ENCODE assay signal across 15 cellular contexts in genomic region chr2:196314780-196315179, GRCh38.
DNase-seq lines count a peak whose midpoint lies in the region; FAIRE-seq and TF ChIP-seq lines count a peak whose summit lies in the region.
"Had no signal": no experiment of that assay in that cellular context is flagged by ENCODE, and none has a peak within 500 bp of the region (broad histone marks: within the 10 kb centered on the region; RNA-seq: fewer than 3 reads in every experiment).

No MANE protein-coding gene starts in this region.

- H3K9me3 ChIP-seq in H1 (ENCODE audit: insufficient read depth in 2 of 2, low read depth in 1 of 2, low read length in 1 of 2): no peaks in the 10 kb centered on the region
- no peaks in the 10 kb centered on the region for H3K9me3 ChIP-seq in mesodermal cell (ENCODE audit: control insufficient read depth, low read length)
- no peaks in the 10 kb centered on the region for H3K9me3 ChIP-seq in small intestine (ENCODE audit: control insufficient read depth, low read depth)
- H3K9me3 ChIP-seq: ascending aorta, SJCRH30 had no signal

- H4K8ac ChIP-seq in H1 (ENCODE audit: extremely low read depth, insufficient read depth, low read length): no peak overlapping the region

- no peak overlapping the region for H3K27ac ChIP-seq in H1 (ENCODE audit: low read depth, low read length)
- H3K27ac ChIP-seq in mesodermal cell (ENCODE audit: low read depth, low read length, severe bottlenecking): peak overlapping the region; percentile 29
- H3K27ac ChIP-seq in small intestine (ENCODE audit: low read depth in 1 of 2, low read length in 1 of 2): no peak overlapping the region
- H3K27ac ChIP-seq: ascending aorta, dorsolateral prefrontal cortex, SJCRH30 had no signal

- H3K4me1 ChIP-seq in H1 (replicated peaks in 1 of 4; ENCODE audit: control insufficient read depth in 3 of 4, insufficient read depth in 4 of 4, low read length in 3 of 4) (no peaks in the 10 kb centered on the region), mesodermal cell (ENCODE audit: control insufficient read depth, insufficient read depth, low read length, poor library complexity, severe bottlenecking) (peaks cover 21% of the 10 kb centered on the region), small intestine (ENCODE audit: control insufficient read depth in 2 of 2, insufficient read depth in 1 of 2, low read depth in 1 of 2, low read length in 1 of 2) (no peaks in the 10 kb centered on the region)

- H3K23me2 ChIP-seq in H1 (ENCODE audit: low read depth, low read length): no peaks in the 10 kb centered on the region

- H3K14ac ChIP-seq in H1 (ENCODE audit: insufficient read length): no peak overlapping the region

- 0 out of 2 replicates have a peak overlapping the region, but pooled peaks have one; percentile 76 for H2BK12ac ChIP-seq in H1 (ENCODE audit: low read depth, low read length)

- no peaks in the 10 kb centered on the region for H4K20me1 ChIP-seq in H1 (replicated peaks in 1 of 2; ENCODE audit: control insufficient read depth in 1 of 2, insufficient read depth in 2 of 2, low read length in 2 of 2)

- WGBS in H1 (ENCODE audit: extremely low coverage in 1 of 2, insufficient coverage in 1 of 2, insufficient read length in 1 of 2, insufficient replicate concordance in 2 of 2, low coverage in 1 of 2, low lambda C conversion rate in 2 of 2, missing lambda C conversion rate in 1 of 2), 2 experiments: 81% methylated on average over 4 of the region's 4 CpGs; no CpG with 5 or more reads in 1 of the 2 experiments
- WGBS in mesodermal cell (ENCODE audit: insufficient coverage in 2 of 2), 2 experiments: 81 to 86% methylated on average over 2 to 3 of the region's 4 CpGs
- 83 to 86% (median 86%) methylated on average over 4 of the region's 4 CpGs for WGBS in small intestine, 3 donors

- H3K23ac ChIP-seq in H1 (ENCODE audit: insufficient read length): no peak overlapping the region

- no peak for TF ChIP-seq POLR2A in H1 (IDR thresholded peaks at IDR 0.05; ENCODE audit: control extremely low read depth in 1 of 2, low read depth in 2 of 2, low read length in 2 of 2)

- no peaks in the 10 kb centered on the region for H3K79me1 ChIP-seq in H1 (ENCODE audit: low read depth, low read length)

- DNase-seq in EL (peak; percentile 59), LoVo (ENCODE audit: low spot score) (peak; percentile 16), H1 (ENCODE audit: low read depth in 1 of 2, low spot score in 2 of 2) (no peak), small intestine (no peak), NCI-H2196 treated with DMSO at 0.1 percent for 48 hours (lab: John Stamatoyannopoulos, UW; ENCODE audit: unreplicated experiment) (no peak), NOMO-1 (lab: John Stamatoyannopoulos, UW; ENCODE audit: unreplicated experiment in 2 of 2) (no peak), 8988T (no peak)
- DNase-seq: activated CD4-positive, alpha-beta memory T cell treated with anti-CD3 and anti-CD28 coated beads, Interleukin-2, amount 10 ng/mL, durations not matched to agents 7 days and 5 days; dorsolateral prefrontal cortex; KG1; naive thymus-derived CD4-positive, alpha-beta T cell; NCI-H1417; SJCRH30 had no signal

- TF ChIP-seq RAD21 in H1 (IDR thresholded peaks at IDR 0.05 in 1 of 2, conservative IDR thresholded peaks at IDR 0.05 in 1 of 2; ENCODE audit: low read depth in 2 of 2, low read length in 2 of 2): no peak

- H3K79me2 ChIP-seq in H1 (ENCODE audit: control insufficient read depth in 1 of 2, insufficient read depth in 2 of 2, low read length in 2 of 2): no peaks in the 10 kb centered on the region

- CTCF ChIA-PET in H1 (lab: Charles Lee; ENCODE audit: partially characterized antibody): interaction anchor here (0.7 to 1.0 kb wide), 2 partner anchors 136 to 237 kb away, joined by 3 to 4 read pairs; no protein-coding TSS in a partner anchor

- no peak overlapping the region for H2BK5ac ChIP-seq in H1 (ENCODE audit: low read depth, low read length)

- FAIRE-seq in H1 (lab: Jason Lieb, UNC): no peak
- FAIRE-seq in small intestine (lab: Jason Lieb, UNC): no peak

- H2BK120ac ChIP-seq in H1 (replicated peaks; ENCODE audit: low read depth, low read length): no peak overlapping the region

- H3K4me3 ChIP-seq in H1 (ENCODE audit: extremely low read depth in 1 of 4, insufficient read depth in 2 of 4, low read depth in 3 of 4, low read length in 4 of 4): no peak overlapping the region
- H3K4me3 ChIP-seq in mesodermal cell (ENCODE audit: extremely low read depth, insufficient read depth, low read length, poor library complexity, severe bottlenecking): no peak overlapping the region
- H3K4me3 ChIP-seq in small intestine (ENCODE audit: low read depth in 1 of 2, low read length in 2 of 2): no peak overlapping the region
- H3K4me3 ChIP-seq: ascending aorta, dorsolateral prefrontal cortex, SJCRH30 had no signal

- H3K27me3 ChIP-seq in H1 (replicated peaks in 1 of 4; ENCODE audit: control insufficient read depth in 3 of 4, extremely low read depth in 1 of 4, insufficient read depth in 3 of 4, low read length in 3 of 4) (no peaks in the 10 kb centered on the region), small intestine (ENCODE audit: control insufficient read depth in 2 of 2, insufficient read depth in 2 of 2, low read length in 2 of 2) (no peaks in the 10 kb centered on the region)
- H3K27me3 ChIP-seq: ascending aorta, dorsolateral prefrontal cortex, SJCRH30 had no signal

- TF ChIP-seq CTCF in H1 (IDR thresholded peaks at IDR 0.05; ENCODE audit: control extremely low read depth in 1 of 3, insufficient read depth in 1 of 3, low read depth in 1 of 3, low read length in 3 of 3): no peak

- no peak overlapping the region for H3K4me2 ChIP-seq in H1 (ENCODE audit: insufficient read depth in 1 of 2, low read depth in 2 of 2, low read length in 2 of 2)

- no peaks in the 10 kb centered on the region for H3K36me3 ChIP-seq in H1 (ENCODE audit: control insufficient read depth in 2 of 4, insufficient read depth in 4 of 4, low read length in 3 of 4)
- peaks cover 63% of the 10 kb centered on the region for H3K36me3 ChIP-seq in mesodermal cell (ENCODE audit: control insufficient read depth, insufficient read depth, low read length)
- no peaks in the 10 kb centered on the region for H3K36me3 ChIP-seq in small intestine (ENCODE audit: control insufficient read depth in 2 of 2, insufficient read depth in 2 of 2, low read length in 2 of 2)
- H3K36me3 ChIP-seq: ascending aorta, SJCRH30 had no signal

- no peak overlapping the region for H4K5ac ChIP-seq in H1 (ENCODE audit: insufficient read length, low read depth, low read length)

- H2BK15ac ChIP-seq in H1 (ENCODE audit: low read length): 0 out of 2 replicates have a peak overlapping the region, but pooled peaks have one; percentile 53

- no peak overlapping the region for H3K4ac ChIP-seq in H1 (replicated peaks; ENCODE audit: insufficient read length, low read depth, low read length)

- H3K56ac ChIP-seq in H1 (replicated peaks; ENCODE audit: insufficient read length, low read depth, low read length): no peak overlapping the region

- H2AFZ ChIP-seq in H1 (ENCODE audit: low read length): no peak overlapping the region

- no peak for TF ChIP-seq EP300 in H1 (IDR thresholded peaks at IDR 0.05; ENCODE audit: borderline replicate concordance in 1 of 2, low read depth in 2 of 2, low read length in 2 of 2)

- no peak overlapping the region for H3K9ac ChIP-seq in H1 (replicated peaks in 1 of 4; ENCODE audit: extremely low read depth in 1 of 4, low read depth in 3 of 4, low read length in 3 of 4)

- no peak overlapping the region for H2AK5ac ChIP-seq in H1 (ENCODE audit: low read depth, low read length)

- H2BK20ac ChIP-seq in H1 (ENCODE audit: low read length): no peak overlapping the region

- POLR2A ChIA-PET in H1 (lab: Charles Lee; ENCODE audit: partially characterized antibody): no interaction called here

- no peak overlapping the region for H3K18ac ChIP-seq in H1 (ENCODE audit: extremely low read depth, low read length)

- no peak overlapping the region for H4K91ac ChIP-seq in H1 (replicated peaks; ENCODE audit: insufficient read length, low read length)

TF ChIP-seq in H1, 55 proteins besides CTCF, POLR2A, EP300 and RAD21:
- TF ChIP-seq POU5F1 (IDR thresholded peaks at IDR 0.05; ENCODE audit: low read depth, low read length): no peak

Comparison
In these comparisons a context has a peak if more than half of its experiments do, and no peak if none do; other contexts are left out.
1. DNase-seq: peak in EL (single experiment) and LoVo (single experiment); none in H1 (0 of 2), small intestine (single experiment), NCI-H2196 treated with DMSO at 0.1 percent for 48 hours (single experiment), NOMO-1 (0 of 2) and 8988T (single experiment).